9 cellular contexts compared by ENCODE assay signal in the genomic region with DNA sequence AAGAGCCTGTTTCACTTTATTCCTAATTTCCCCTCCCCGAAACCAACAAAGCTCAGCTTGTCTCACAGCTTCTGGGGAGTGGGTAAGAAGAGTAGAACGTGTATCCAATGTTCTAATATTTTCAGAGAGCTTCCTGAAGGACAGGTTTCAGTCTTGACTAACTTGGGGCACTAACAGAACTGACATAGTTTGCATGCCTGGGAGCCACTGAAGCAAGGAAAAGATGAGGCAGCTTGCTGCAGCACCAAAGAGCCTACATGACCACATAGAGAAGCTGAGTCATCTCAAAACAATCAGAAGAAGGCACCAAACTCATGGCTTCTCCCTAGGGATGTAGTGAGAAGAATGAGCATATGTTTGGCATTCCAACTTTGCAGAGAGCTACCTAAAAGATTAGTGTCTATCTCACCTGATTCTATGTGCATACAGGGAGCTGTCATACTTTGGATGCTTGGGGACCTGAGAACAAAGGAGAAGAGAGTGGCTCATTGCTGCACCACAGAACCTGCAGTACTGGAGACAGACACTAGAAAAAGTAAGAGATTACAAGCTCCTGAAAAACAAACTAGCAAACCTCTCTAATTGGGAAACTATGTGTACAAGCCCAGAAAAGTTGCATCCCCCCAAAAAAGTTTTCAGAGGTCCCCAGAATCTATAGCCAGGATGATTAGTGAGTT.
DNase-seq lines count a peak whose midpoint lies in the region; ATAC-seq and TF ChIP-seq lines count a peak whose summit lies in the region.
"Had no signal": no experiment of that assay in that cellular context is flagged by ENCODE, and none has a peak within 500 bp of the region (broad histone marks: within the 10 kb centered on the region; RNA-seq: fewer than 3 reads in every experiment).

No MANE protein-coding gene starts in this region.

- WGBS in lower leg skin, 2 donors = 58 to 61% methylated on average over 2 of the region's 2 CpGs
- 61 to 86% (median 67%) methylated on average over 2 of the region's 2 CpGs for WGBS in ovary, 3 donors

- TF ChIP-seq EP300 in ovary (IDR thresholded peaks at IDR 0.05) = no peak

- in situ Hi-C loops in SK-MEL-5 (cut with HindIII; ENCODE audit: low pct_unique_long_range_greater_than_20kb, low sequenced_read_pairs) = no loop called here

- H3K9me3 ChIP-seq in ovary = no peaks in the 10 kb centered on the region
- H3K9me3 ChIP-seq: body of pancreas had no signal

- ATAC-seq in GM18867 (IDR thresholded peaks at IDR 0.05; ENCODE audit: unreplicated experiment) (peak; percentile 58), HG02852 (IDR thresholded peaks at IDR 0.05; ENCODE audit: unreplicated experiment) (peak; percentile 71)
- ATAC-seq: body of pancreas had no signal

- no peak overlapping the region for H3K4me3 ChIP-seq in lower leg skin (ENCODE audit: low read depth, poor library complexity, severe bottlenecking)
- no peak overlapping the region for H3K4me3 ChIP-seq in ovary
- H3K4me3 ChIP-seq: body of pancreas had no signal

- H3K27me3 ChIP-seq in ovary = no peaks in the 10 kb centered on the region
- H3K27me3 ChIP-seq: body of pancreas had no signal

- TF ChIP-seq CTCF in lower leg skin (IDR thresholded peaks at IDR 0.05) = no peak
- TF ChIP-seq CTCF in ovary (IDR thresholded peaks at IDR 0.05) = no peak
- no peak for TF ChIP-seq CTCF in GM10266 (IDR thresholded peaks at IDR 0.05; ENCODE audit: control insufficient read depth, insufficient read depth, low read depth, missing control alignments)

- intact Hi-C loops in lower leg skin (cut with DNase I; ENCODE audit: low total_unique reads) (no loop called here), ovary (cut with DNase I) (no loop called here)

- TF ChIP-seq POLR2A in lower leg skin (IDR thresholded peaks at IDR 0.05) (no peak), ovary (IDR thresholded peaks at IDR 0.05) (no peak)

- H3K4me1 ChIP-seq in ovary (ENCODE audit: insufficient read depth) = no peaks in the 10 kb centered on the region
- H3K4me1 ChIP-seq: body of pancreas had no signal

- peak; percentile 72 for DNase-seq in SK-MEL-5 (ENCODE audit: low read depth, low spot score)
- DNase-seq in non-pigmented ciliary epithelial cell (ENCODE audit: low read depth) = peak; percentile 93
- DNase-seq in lower leg skin (ENCODE audit: low spot score in 2 of 2) = no peak
- DNase-seq in NCI-H2227 (lab: John Stamatoyannopoulos, UW; ENCODE audit: unreplicated experiment) = no peak
- no peak for DNase-seq in ovary
- no peak for DNase-seq in GM10266 (ENCODE audit: extremely low spot score)
- DNase-seq: body of pancreas had no signal

- no peaks in the 10 kb centered on the region for H3K36me3 ChIP-seq in ovary

- H3K27ac ChIP-seq in ovary = no peak overlapping the region
- H3K27ac ChIP-seq: body of pancreas had no signal

Comparison
In these comparisons a context has a peak if more than half of its experiments do, and no peak if none do; other contexts are left out.
1. DNase-seq: peak in SK-MEL-5 (single experiment) and non-pigmented ciliary epithelial cell (single experiment); none in lower leg skin (0 of 2), NCI-H2227 (single experiment), ovary (0 of 5) and GM10266 (single experiment).